In the genomic region with DNA sequence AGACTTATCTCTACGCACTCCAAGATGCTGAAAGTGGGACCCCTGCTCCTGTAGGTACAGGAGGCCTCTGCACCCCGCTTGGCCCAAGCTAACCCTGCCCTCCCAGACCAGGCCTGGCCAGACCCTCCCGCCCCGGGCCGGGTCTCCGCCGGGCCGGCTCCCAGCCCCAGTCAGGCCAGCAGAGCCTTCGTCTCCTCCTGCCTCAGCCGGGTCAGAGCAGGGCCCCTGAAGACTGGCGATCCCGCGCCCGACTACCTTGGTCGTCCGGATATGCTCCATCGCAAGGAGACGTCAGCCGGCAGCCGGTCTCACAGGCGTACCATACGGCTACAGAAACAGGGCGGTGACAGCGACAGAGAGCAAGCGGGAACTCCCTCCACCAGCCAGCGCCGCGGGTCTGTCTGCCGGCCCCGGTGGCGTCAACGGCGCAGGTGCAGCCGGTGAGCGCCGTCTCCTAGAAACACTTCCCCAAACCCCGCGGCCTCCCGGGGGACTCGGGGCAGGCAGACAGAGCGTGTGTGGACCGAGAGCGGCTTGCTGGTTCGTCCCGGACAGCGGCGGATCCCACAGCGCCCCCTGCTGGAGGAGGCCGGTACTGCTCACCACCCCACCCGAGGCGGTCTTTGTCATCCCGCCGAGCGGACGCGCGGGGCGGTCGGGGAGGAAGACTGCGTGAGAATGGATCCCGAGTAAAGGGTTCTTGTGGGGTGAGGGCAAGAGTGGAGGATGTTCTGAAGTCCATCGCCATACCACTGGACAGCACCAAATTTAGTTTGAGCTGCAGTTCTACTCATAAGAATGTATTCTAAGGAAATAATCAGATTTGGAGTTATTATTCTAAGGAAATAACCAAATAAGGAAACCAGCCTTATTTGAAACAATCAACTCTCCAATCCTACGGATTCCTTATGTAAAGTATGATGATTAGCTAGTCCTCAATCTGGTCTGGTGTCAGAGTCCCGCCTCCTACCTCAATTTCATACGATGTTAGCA, we compare ENCODE assay signal across 8 cellular contexts. TPM values are rescaled to one million over a fixed set of nuclear protein-coding genes. Genes with fewer than 3 reads are reported as not detected.
DNase-seq lines count a peak whose midpoint lies in the region; ATAC-seq and TF ChIP-seq lines count a peak whose summit lies in the region.

A gene (minus strand): TSS at position 520 of the 993 bp plus-strand sequence. CDS start 241 bp downstream, at position 279.

- peak; percentile 93 for DNase-seq in ELF-1 (ENCODE audit: low read depth, low spot score)
- DNase-seq in GM23338 (ENCODE audit: low spot score), result peak; percentile 90
- DNase-seq in RWPE2 (ENCODE audit: low spot score), result peak; percentile 85
- DNase-seq in activated T-helper 9 cell treated with anti-CD3 and anti-CD28 coated beads, Interleukin-2, amount 50 U/mL, for 16 hours (ENCODE audit: low read depth), result peak; percentile 92
- DNase-seq in fibroblast of peridontal ligament (ENCODE audit: extremely low read depth), result peak; percentile 82
- DNase-seq in stimulated activated naive CD8-positive, alpha-beta T cell treated with anti-CD3 and anti-CD28 coated beads, Interleukin-15, amount 100 ng/mL, for 72 hours, result peak; percentile 93 to 96

- H3K9me2 ChIP-seq in GM23338 (ENCODE audit: insufficient read depth), result no peaks in the 10 kb centered on the region

- peaks cover 2% of the 10 kb centered on the region for H3K27me3 Mint-ChIP-seq in GM23338 (ENCODE audit: insufficient read depth, low read depth, poor library complexity)
- peaks cover 4% of the 10 kb centered on the region for H3K27me3 Mint-ChIP-seq in nephron (ENCODE audit: low read depth)
- H3K27me3 Mint-ChIP-seq in stimulated activated naive CD8-positive, alpha-beta T cell treated with anti-CD3 and anti-CD28 coated beads, Interleukin-15, amount 100 ng/mL, for 72 hours, result peaks cover 14% of the 10 kb centered on the region

- H3K4me3 Mint-ChIP-seq in GM23338 (peak within 1 kb of the TSS; percentile 91), nephron (peak within 1 kb of the TSS; percentile 97 to 98 (median 97))
- peak within 1 kb of the TSS; percentile 95 to 100 for H3K4me3 Mint-ChIP-seq in stimulated activated naive CD8-positive, alpha-beta T cell treated with anti-CD3 and anti-CD28 coated beads, Interleukin-15, amount 100 ng/mL, for 72 hours

- peaks cover 6% of the 10 kb centered on the region; the same call in 1 of the 2 replicates for H3K4me1 ChIP-seq in GM23338 (ENCODE audit: insufficient read depth)
- peaks cover 11% of the 10 kb centered on the region for H3K4me1 ChIP-seq in RWPE2 (ENCODE audit: insufficient read depth, poor library complexity, severe bottlenecking)

- H3K79me2 ChIP-seq in GM23338 (replicated peaks; ENCODE audit: insufficient read depth), result peaks cover 9% of the 10 kb centered on the region; the same call in 1 of the 2 replicates

- H3K36me3 ChIP-seq in GM23338 (ENCODE audit: insufficient read depth) (no peaks in the 10 kb centered on the region), RWPE2 (ENCODE audit: low read depth) (peaks cover 24% of the 10 kb centered on the region)

- H3K9me3 ChIP-seq in RWPE2 (ENCODE audit: severe bottlenecking), result no peaks in the 10 kb centered on the region

- peaks cover 4% of the 10 kb centered on the region; the same call in 1 of the 2 replicates for H4K20me1 ChIP-seq in GM23338 (replicated peaks; ENCODE audit: insufficient read depth)

- H3K4me3 ChIP-seq in GM23338 (peak within 1 kb of the TSS; percentile 91), RWPE2 (ENCODE audit: severe bottlenecking) (peak within 1 kb of the TSS; percentile 63)

- H3K27ac Mint-ChIP-seq in GM23338 (no peak within 1 kb of the TSS), nephron (peak within 1 kb of the TSS; percentile 88 to 95 (median 93))
- peak within 1 kb of the TSS; percentile 96 to 99 for H3K27ac Mint-ChIP-seq in stimulated activated naive CD8-positive, alpha-beta T cell treated with anti-CD3 and anti-CD28 coated beads, Interleukin-15, amount 100 ng/mL, for 72 hours

- peak within 1 kb of the TSS; percentile 92 for H2AFZ ChIP-seq in GM23338

- TF ChIP-seq CTCF in GM23338 (conservative IDR thresholded peaks at IDR 0.05; ENCODE audit: low read depth in 2 of 2), result peak; percentile 84 to 90
- TF ChIP-seq CTCF in LNCAP (IDR thresholded peaks at IDR 0.05), result peak; percentile 95
- TF ChIP-seq CTCF in RWPE2 (IDR thresholded peaks at IDR 0.05; ENCODE audit: poor library complexity, severe bottlenecking), result peak; percentile 94
- peak; percentile 100 for TF ChIP-seq CTCF in nephron (IDR thresholded peaks at IDR 0.05; ENCODE audit: unreplicated experiment in 3 of 3)

- peak within 1 kb of the TSS; percentile 84 for H3K4me2 ChIP-seq in GM23338

- H3K27ac ChIP-seq in GM23338 (ENCODE audit: low read depth) (0 out of 2 replicates have a peak within 1 kb of the TSS, but pooled peaks have one; percentile 39), RWPE2 (ENCODE audit: poor library complexity, severe bottlenecking) (peak within 1 kb of the TSS; percentile 71)

- H3K36me3 Mint-ChIP-seq in GM23338 (ENCODE audit: low read depth) (no peaks in the 10 kb centered on the region), nephron (ENCODE audit: low read depth) (no peaks in the 10 kb centered on the region)

- no peaks in the 10 kb centered on the region for H3K9me3 Mint-ChIP-seq in GM23338
- H3K9me3 Mint-ChIP-seq in nephron, result no peaks in the 10 kb centered on the region
- H3K9me3 Mint-ChIP-seq in stimulated activated naive CD8-positive, alpha-beta T cell treated with anti-CD3 and anti-CD28 coated beads, Interleukin-15, amount 100 ng/mL, for 72 hours, result no peaks in the 10 kb centered on the region

- peak; percentile 98 for ATAC-seq in GM23338
- peak; percentile 90 for ATAC-seq in RWPE2 (ENCODE audit: low read depth)
- ATAC-seq in stimulated activated naive CD8-positive, alpha-beta T cell treated with anti-CD3 and anti-CD28 coated beads, Interleukin-15, amount 100 ng/mL, for 72 hours, result peak; percentile 97

- H3F3A ChIP-seq in GM23338 (replicated peaks; ENCODE audit: low read depth), result no peaks in the 10 kb centered on the region

- H3K4me1 Mint-ChIP-seq in GM23338 (peaks cover 12% of the 10 kb centered on the region), nephron (peaks cover 21% of the 10 kb centered on the region)
- peaks cover 43% of the 10 kb centered on the region for H3K4me1 Mint-ChIP-seq in stimulated activated naive CD8-positive, alpha-beta T cell treated with anti-CD3 and anti-CD28 coated beads, Interleukin-15, amount 100 ng/mL, for 72 hours

- H3K27me3 ChIP-seq in GM23338 (ENCODE audit: insufficient read depth) (no peaks in the 10 kb centered on the region), RWPE2 (ENCODE audit: insufficient read depth, poor library complexity, severe bottlenecking) (no peaks in the 10 kb centered on the region)

TF ChIP-seq in GM23338, 12 proteins besides CTCF, POLR2A, EP300 and RAD21:
- TF ChIP-seq POLR2AphosphoS5 (IDR thresholded peaks at IDR 0.05; ENCODE audit: low read depth) (peak; percentile 64), EZH2phosphoT487 (IDR thresholded peaks at IDR 0.05; ENCODE audit: unreplicated experiment) (no peak), CREB1 (CRISPR knock-in tag; IDR thresholded peaks at IDR 0.05; ENCODE audit: low read depth) (peak; percentile 32; the same call in 1 of the 2 replicates)

RNA-seq across cellular contexts. Expression of the gene that starts here (rescaled TPM):
- 9.5 and 11.5 TPM in 2 replicates for total RNA-seq in GM23338 (2014; rRNA removed; shearing (Covaris generic))
- polyA plus RNA-seq in GM23338 (2016; fragmentation: Nextera tagmentation; extraction: Ambion mirVana), result 3.4 and 4.6 TPM in 2 replicates

Comparison
In these comparisons a context has a peak if more than half of its experiments do, and no peak if none do; other contexts are left out.
1. Peak in every context shown above with its lines: DNase-seq, ATAC-seq, H3K4me3 ChIP-seq and H3K27ac ChIP-seq.